Comparison of ENCODE assay signal across 2 cellular contexts in the genomic region with DNA sequence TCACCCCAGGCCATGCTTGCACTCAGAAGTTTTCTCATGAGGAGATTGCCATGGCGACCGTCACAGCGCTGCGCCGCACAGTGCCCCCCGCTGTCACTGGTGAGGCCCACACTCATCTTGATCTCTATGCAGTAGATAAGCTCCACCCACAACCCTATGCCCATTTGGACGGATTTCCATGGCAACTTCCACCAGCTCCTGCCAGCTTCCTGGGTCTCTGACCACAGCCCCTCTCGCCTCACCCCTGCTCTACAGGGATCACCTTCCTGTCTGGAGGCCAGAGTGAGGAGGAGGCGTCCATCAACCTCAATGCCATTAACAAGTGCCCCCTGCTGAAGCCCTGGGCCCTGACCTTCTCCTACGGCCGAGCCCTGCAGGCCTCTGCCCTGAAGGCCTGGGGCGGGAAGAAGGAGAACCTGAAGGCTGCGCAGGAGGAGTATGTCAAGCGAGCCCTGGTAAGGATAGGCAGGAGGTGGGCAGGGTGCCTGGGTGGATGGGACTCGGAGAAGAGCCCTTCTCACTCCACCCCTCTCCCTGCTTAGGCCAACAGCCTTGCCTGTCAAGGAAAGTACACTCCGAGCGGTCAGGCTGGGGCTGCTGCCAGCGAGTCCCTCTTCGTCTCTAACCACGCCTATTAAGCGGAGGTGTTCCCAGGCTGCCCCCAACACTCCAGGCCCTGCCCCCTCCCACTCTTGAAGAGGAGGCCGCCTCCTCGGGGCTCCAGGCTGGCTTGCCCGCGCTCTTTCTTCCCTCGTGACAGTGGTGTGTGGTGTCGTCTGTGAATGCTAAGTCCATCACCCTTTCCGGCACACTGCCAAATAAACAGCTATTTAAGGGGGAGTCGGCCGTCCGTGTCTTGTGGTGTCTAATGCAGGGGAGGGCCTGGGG.
TF ChIP-seq lines count a peak whose summit lies in the region.

No MANE protein-coding gene starts in this region.

TF ChIP-seq in GM23338, 12 proteins besides CTCF, POLR2A, EP300 and RAD21:
- TF ChIP-seq EZH2phosphoT487 (IDR thresholded peaks at IDR 0.05; ENCODE audit: unreplicated experiment) (no peak), ZNF331 (CRISPR knock-in tag; IDR thresholded peaks at IDR 0.05; ENCODE audit: low read depth) (no peak), EZH2 (IDR thresholded peaks at IDR 0.05; ENCODE audit: low read depth, unreplicated experiment) (no peak)
- TF ChIP-seq, protein P1, sequence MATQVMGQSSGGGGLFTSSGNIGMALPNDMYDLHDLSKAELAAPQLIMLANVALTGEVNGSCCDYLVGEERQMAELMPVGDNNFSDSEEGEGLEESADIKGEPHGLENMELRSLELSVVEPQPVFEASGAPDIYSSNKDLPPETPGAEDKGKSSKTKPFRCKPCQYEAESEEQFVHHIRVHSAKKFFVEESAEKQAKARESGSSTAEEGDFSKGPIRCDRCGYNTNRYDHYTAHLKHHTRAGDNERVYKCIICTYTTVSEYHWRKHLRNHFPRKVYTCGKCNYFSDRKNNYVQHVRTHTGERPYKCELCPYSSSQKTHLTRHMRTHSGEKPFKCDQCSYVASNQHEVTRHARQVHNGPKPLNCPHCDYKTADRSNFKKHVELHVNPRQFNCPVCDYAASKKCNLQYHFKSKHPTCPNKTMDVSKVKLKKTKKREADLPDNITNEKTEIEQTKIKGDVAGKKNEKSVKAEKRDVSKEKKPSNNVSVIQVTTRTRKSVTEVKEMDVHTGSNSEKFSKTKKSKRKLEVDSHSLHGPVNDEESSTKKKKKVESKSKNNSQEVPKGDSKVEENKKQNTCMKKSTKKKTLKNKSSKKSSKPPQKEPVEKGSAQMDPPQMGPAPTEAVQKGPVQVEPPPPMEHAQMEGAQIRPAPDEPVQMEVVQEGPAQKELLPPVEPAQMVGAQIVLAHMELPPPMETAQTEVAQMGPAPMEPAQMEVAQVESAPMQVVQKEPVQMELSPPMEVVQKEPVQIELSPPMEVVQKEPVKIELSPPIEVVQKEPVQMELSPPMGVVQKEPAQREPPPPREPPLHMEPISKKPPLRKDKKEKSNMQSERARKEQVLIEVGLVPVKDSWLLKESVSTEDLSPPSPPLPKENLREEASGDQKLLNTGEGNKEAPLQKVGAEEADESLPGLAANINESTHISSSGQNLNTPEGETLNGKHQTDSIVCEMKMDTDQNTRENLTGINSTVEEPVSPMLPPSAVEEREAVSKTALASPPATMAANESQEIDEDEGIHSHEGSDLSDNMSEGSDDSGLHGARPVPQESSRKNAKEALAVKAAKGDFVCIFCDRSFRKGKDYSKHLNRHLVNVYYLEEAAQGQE (IDR thresholded peaks at IDR 0.05; ENCODE audit: unreplicated experiment) = no peak
- TF ChIP-seq, protein P2, sequence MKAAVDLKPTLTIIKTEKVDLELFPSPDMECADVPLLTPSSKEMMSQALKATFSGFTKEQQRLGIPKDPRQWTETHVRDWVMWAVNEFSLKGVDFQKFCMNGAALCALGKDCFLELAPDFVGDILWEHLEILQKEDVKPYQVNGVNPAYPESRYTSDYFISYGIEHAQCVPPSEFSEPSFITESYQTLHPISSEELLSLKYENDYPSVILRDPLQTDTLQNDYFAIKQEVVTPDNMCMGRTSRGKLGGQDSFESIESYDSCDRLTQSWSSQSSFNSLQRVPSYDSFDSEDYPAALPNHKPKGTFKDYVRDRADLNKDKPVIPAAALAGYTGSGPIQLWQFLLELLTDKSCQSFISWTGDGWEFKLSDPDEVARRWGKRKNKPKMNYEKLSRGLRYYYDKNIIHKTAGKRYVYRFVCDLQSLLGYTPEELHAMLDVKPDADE (IDR thresholded peaks at IDR 0.05) = no peak

TF ChIP-seq in K562, 482 proteins besides CTCF, POLR2A, EP300 and RAD21 (continues in another document):
- peak; percentile 56 for TF ChIP-seq POLR2G (IDR thresholded peaks at IDR 0.05; ENCODE audit: low read depth, low read length)
- TF ChIP-seq DIDO1 (tag; IDR thresholded peaks at IDR 0.05; ENCODE audit: low read depth) = no peak
- TF ChIP-seq EP400 (IDR thresholded peaks at IDR 0.05) = no peak
- TF ChIP-seq ZNF668 (CRISPR knock-in tag; IDR thresholded peaks at IDR 0.05) = no peak
- no peak for TF ChIP-seq PPARD (CRISPR knock-in tag; IDR thresholded peaks at IDR 0.05)
- TF ChIP-seq, protein P3, sequence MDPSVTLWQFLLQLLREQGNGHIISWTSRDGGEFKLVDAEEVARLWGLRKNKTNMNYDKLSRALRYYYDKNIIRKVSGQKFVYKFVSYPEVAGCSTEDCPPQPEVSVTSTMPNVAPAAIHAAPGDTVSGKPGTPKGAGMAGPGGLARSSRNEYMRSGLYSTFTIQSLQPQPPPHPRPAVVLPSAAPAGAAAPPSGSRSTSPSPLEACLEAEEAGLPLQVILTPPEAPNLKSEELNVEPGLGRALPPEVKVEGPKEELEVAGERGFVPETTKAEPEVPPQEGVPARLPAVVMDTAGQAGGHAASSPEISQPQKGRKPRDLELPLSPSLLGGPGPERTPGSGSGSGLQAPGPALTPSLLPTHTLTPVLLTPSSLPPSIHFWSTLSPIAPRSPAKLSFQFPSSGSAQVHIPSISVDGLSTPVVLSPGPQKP (CRISPR knock-in tag; IDR thresholded peaks at IDR 0.05) = no peak
- TF ChIP-seq GATAD2B (IDR thresholded peaks at IDR 0.05; ENCODE audit: borderline replicate concordance) = no peak
- TF ChIP-seq, protein P4, sequence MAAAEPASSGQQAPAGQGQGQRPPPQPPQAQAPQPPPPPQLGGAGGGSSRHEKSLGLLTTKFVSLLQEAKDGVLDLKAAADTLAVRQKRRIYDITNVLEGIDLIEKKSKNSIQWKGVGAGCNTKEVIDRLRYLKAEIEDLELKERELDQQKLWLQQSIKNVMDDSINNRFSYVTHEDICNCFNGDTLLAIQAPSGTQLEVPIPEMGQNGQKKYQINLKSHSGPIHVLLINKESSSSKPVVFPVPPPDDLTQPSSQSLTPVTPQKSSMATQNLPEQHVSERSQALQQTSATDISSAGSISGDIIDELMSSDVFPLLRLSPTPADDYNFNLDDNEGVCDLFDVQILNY (CRISPR knock-in tag; IDR thresholded peaks at IDR 0.05) = no peak
- TF ChIP-seq, protein P5, sequence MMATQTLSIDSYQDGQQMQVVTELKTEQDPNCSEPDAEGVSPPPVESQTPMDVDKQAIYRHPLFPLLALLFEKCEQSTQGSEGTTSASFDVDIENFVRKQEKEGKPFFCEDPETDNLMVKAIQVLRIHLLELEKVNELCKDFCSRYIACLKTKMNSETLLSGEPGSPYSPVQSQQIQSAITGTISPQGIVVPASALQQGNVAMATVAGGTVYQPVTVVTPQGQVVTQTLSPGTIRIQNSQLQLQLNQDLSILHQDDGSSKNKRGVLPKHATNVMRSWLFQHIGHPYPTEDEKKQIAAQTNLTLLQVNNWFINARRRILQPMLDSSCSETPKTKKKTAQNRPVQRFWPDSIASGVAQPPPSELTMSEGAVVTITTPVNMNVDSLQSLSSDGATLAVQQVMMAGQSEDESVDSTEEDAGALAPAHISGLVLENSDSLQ (IDR thresholded peaks at IDR 0.05) = peak; percentile 6; the same call in 1 of the 2 replicates
- no peak for TF ChIP-seq ILF3 (IDR thresholded peaks at IDR 0.05; ENCODE audit: borderline replicate concordance)
- no peak for TF ChIP-seq MTA2 (IDR thresholded peaks at IDR 0.05; ENCODE audit: low read depth)
- TF ChIP-seq SLC30A9 (CRISPR knock-in tag; IDR thresholded peaks at IDR 0.05) = no peak
- TF ChIP-seq MAFG (tag; conservative IDR thresholded peaks at IDR 0.05) = no peak
- no peak for TF ChIP-seq TGIF2 (CRISPR knock-in tag; IDR thresholded peaks at IDR 0.05)
- TF ChIP-seq YY1 (IDR thresholded peaks at IDR 0.05; ENCODE audit: borderline replicate concordance in 1 of 3, control insufficient read depth in 1 of 3, extremely low read depth in 1 of 3, insufficient read depth in 3 of 3, insufficient read length in 1 of 3, insufficient replicate concordance in 2 of 3, low read depth in 1 of 3, low read length in 2 of 3) = peak in 1 of 3 experiments; percentile 7
- no peak for TF ChIP-seq CEBPB (tag; IDR thresholded peaks at IDR 0.05)
- TF ChIP-seq, protein P6, sequence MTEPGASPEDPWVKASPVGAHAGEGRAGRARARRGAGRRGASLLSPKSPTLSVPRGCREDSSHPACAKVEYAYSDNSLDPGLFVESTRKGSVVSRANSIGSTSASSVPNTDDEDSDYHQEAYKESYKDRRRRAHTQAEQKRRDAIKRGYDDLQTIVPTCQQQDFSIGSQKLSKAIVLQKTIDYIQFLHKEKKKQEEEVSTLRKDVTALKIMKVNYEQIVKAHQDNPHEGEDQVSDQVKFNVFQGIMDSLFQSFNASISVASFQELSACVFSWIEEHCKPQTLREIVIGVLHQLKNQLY (CRISPR knock-in tag; conservative IDR thresholded peaks at IDR 0.05) = no peak
- no peak for TF ChIP-seq ARHGAP35 (IDR thresholded peaks at IDR 0.05; ENCODE audit: partially characterized antibody)
- no peak for TF ChIP-seq RBM39 (optimal IDR thresholded peaks at IDR 0.05; ENCODE audit: low read depth, low read length)
- TF ChIP-seq, protein P7, sequence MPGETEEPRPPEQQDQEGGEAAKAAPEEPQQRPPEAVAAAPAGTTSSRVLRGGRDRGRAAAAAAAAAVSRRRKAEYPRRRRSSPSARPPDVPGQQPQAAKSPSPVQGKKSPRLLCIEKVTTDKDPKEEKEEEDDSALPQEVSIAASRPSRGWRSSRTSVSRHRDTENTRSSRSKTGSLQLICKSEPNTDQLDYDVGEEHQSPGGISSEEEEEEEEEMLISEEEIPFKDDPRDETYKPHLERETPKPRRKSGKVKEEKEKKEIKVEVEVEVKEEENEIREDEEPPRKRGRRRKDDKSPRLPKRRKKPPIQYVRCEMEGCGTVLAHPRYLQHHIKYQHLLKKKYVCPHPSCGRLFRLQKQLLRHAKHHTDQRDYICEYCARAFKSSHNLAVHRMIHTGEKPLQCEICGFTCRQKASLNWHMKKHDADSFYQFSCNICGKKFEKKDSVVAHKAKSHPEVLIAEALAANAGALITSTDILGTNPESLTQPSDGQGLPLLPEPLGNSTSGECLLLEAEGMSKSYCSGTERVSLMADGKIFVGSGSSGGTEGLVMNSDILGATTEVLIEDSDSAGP (CRISPR knock-in tag; IDR thresholded peaks at IDR 0.05) = no peak
- TF ChIP-seq, protein P8, sequence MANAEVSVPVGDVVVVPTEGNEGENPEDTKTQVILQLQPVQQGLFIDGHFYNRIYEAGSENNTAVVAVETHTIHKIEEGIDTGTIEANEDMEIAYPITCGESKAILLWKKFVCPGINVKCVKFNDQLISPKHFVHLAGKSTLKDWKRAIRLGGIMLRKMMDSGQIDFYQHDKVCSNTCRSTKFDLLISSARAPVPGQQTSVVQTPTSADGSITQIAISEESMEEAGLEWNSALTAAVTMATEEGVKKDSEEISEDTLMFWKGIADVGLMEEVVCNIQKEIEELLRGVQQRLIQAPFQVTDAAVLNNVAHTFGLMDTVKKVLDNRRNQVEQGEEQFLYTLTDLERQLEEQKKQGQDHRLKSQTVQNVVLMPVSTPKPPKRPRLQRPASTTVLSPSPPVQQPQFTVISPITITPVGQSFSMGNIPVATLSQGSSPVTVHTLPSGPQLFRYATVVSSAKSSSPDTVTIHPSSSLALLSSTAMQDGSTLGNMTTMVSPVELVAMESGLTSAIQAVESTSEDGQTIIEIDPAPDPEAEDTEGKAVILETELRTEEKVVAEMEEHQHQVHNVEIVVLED (CRISPR knock-in tag; IDR thresholded peaks at IDR 0.05) = no peak
- TF ChIP-seq, protein P9, sequence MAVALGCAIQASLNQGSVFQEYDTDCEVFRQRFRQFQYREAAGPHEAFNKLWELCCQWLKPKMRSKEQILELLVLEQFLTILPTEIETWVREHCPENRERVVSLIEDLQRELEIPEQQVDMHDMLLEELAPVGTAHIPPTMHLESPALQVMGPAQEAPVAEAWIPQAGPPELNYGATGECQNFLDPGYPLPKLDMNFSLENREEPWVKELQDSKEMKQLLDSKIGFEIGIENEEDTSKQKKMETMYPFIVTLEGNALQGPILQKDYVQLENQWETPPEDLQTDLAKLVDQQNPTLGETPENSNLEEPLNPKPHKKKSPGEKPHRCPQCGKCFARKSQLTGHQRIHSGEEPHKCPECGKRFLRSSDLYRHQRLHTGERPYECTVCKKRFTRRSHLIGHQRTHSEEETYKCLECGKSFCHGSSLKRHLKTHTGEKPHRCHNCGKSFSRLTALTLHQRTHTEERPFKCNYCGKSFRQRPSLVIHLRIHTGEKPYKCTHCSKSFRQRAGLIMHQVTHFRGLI (CRISPR knock-in tag; IDR thresholded peaks at IDR 0.05) = no peak
- no peak for TF ChIP-seq ZNF3 (CRISPR knock-in tag; IDR thresholded peaks at IDR 0.05)
- TF ChIP-seq NFIC (IDR thresholded peaks at IDR 0.05) = peak; percentile 40; the same call in 1 of the 2 replicates
- no peak for TF ChIP-seq NFRKB (IDR thresholded peaks at IDR 0.05; ENCODE audit: low read depth)
- TF ChIP-seq, protein P10, sequence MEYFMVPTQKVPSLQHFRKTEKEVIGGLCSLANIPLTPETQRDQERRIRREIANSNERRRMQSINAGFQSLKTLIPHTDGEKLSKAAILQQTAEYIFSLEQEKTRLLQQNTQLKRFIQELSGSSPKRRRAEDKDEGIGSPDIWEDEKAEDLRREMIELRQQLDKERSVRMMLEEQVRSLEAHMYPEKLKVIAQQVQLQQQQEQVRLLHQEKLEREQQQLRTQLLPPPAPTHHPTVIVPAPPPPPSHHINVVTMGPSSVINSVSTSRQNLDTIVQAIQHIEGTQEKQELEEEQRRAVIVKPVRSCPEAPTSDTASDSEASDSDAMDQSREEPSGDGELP (CRISPR knock-in tag; IDR thresholded peaks at IDR 0.05; ENCODE audit: borderline replicate concordance) = 0 out of 2 replicates have a peak, but pooled peaks have one; percentile 23
- peak; percentile 33 for TF ChIP-seq CCNT2 (IDR thresholded peaks at IDR 0.05; ENCODE audit: borderline replicate concordance, extremely low read depth, insufficient read length, low read depth, low read length)
- no peak for TF ChIP-seq BRD9 (IDR thresholded peaks at IDR 0.05; ENCODE audit: low read depth, partially characterized antibody)
- no peak for TF ChIP-seq BDP1 (IDR thresholded peaks at IDR 0.05; ENCODE audit: insufficient read depth, insufficient read length)
- TF ChIP-seq MTF1 (CRISPR knock-in tag; IDR thresholded peaks at IDR 0.05; ENCODE audit: borderline replicate concordance) = no peak
- TF ChIP-seq RBM22 (IDR thresholded peaks at IDR 0.05; ENCODE audit: low read depth, low read length, poor library complexity, severe bottlenecking) = no peak
- no peak for TF ChIP-seq KLF6 (CRISPR knock-in tag; IDR thresholded peaks at IDR 0.05; ENCODE audit: borderline replicate concordance)
- no peak for TF ChIP-seq POLR2B (IDR thresholded peaks at IDR 0.05; ENCODE audit: low read depth, partially characterized antibody)
- TF ChIP-seq LARP7 (IDR thresholded peaks at IDR 0.05) = no peak
- no peak for TF ChIP-seq CHCHD3 (CRISPR knock-in tag; IDR thresholded peaks at IDR 0.05)
- TF ChIP-seq NBN (IDR thresholded peaks at IDR 0.05; ENCODE audit: low read depth) = no peak
- TF ChIP-seq, protein P11, sequence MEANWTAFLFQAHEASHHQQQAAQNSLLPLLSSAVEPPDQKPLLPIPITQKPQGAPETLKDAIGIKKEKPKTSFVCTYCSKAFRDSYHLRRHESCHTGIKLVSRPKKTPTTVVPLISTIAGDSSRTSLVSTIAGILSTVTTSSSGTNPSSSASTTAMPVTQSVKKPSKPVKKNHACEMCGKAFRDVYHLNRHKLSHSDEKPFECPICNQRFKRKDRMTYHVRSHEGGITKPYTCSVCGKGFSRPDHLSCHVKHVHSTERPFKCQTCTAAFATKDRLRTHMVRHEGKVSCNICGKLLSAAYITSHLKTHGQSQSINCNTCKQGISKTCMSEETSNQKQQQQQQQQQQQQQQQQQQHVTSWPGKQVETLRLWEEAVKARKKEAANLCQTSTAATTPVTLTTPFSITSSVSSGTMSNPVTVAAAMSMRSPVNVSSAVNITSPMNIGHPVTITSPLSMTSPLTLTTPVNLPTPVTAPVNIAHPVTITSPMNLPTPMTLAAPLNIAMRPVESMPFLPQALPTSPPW (CRISPR knock-in tag; IDR thresholded peaks at IDR 0.05) = peak; percentile 24; the same call in 1 of the 2 replicates
- no peak for TF ChIP-seq CCAR2 (IDR thresholded peaks at IDR 0.05; ENCODE audit: low read depth, low read length)
- TF ChIP-seq, protein P12, sequence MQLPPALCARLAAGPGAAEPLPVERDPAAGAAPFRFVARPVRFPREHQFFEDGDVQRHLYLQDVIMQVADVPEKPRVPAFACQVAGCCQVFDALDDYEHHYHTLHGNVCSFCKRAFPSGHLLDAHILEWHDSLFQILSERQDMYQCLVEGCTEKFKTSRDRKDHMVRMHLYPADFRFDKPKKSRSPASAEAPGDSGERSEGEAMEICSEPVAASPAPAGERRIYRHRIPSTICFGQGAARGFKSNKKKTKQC (CRISPR knock-in tag; IDR thresholded peaks at IDR 0.05) = no peak
